In the genomic region with DNA sequence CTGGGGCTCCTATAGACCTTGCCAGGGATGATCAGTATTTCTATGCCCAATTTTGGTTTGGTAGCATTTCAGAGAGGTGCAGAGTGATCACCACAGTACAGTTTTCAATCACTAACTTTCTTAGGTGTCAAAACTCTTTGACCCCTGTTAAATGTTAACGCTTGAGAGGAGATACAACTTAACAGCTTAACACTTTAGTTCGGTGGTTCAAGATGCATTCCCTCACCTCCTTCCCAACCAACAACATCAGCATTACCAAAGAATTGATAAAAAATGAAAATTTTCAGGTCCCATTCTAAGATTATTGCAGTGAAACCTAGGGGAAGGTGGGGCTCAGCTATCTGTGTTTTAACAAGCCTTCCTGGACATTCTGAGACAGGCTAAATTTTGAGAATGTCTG, we compare ENCODE assay signal across 26 cellular contexts. TPM values are rescaled to one million over a fixed set of nuclear protein-coding genes. Genes with fewer than 3 reads are reported as not detected.
DNase-seq lines count a peak whose midpoint lies in the region; ATAC-seq, FAIRE-seq and TF ChIP-seq lines count a peak whose summit lies in the region.
"Had no signal": no experiment of that assay in that cellular context is flagged by ENCODE, and none has a peak within 500 bp of the region (broad histone marks: within the 10 kb centered on the region; RNA-seq: fewer than 3 reads in every experiment).

No MANE protein-coding gene starts in this region.

- SMC1A ChIA-PET in GM12878 (lab: Charles Lee; ENCODE audit: uncharacterized antibody, unreplicated experiment): interaction anchor here (1.2 kb wide), 1 partner anchor 14 kb away, joined by 3 read pairs; no protein-coding TSS in a partner anchor

- no peaks in the 10 kb centered on the region for H3K36me3 Mint-ChIP-seq in neural progenitor cell
- H3K36me3 Mint-ChIP-seq: CD8-positive, alpha-beta T cell had no signal

- H3K27me3 ChIP-seq in GM12878 (replicated peaks in 1 of 2; ENCODE audit: control insufficient read depth in 2 of 2, insufficient read depth in 2 of 2, low read length in 1 of 2) (no peaks in the 10 kb centered on the region; a peak in 1 of 4 replicates), HepG2 (ENCODE audit: control insufficient read depth in 1 of 2, insufficient read depth in 2 of 2, low read length in 2 of 2) (no peaks in the 10 kb centered on the region), neural progenitor cell (no peaks in the 10 kb centered on the region), stomach (no peaks in the 10 kb centered on the region)
- H3K27me3 ChIP-seq: BLaER1 treated with 17β-estradiol and CSF1 and Interleukin-3, amounts not matched to agents 10 nM and 100 nM had no signal

- H3K79me2 ChIP-seq in GM12878 (ENCODE audit: control insufficient read depth, insufficient read depth, low read length) (no peaks in the 10 kb centered on the region), HepG2 (ENCODE audit: insufficient read depth, low read length) (peaks cover 48% of the 10 kb centered on the region), neural progenitor cell (ENCODE audit: low read depth) (no peaks in the 10 kb centered on the region)

- no peak overlapping the region for H3K4me3 ChIP-seq in GM12878
- H3K4me3 ChIP-seq in HepG2 (replicated peaks in 1 of 3; ENCODE audit: insufficient read depth in 1 of 3, low read depth in 2 of 3, low read length in 3 of 3): no peak overlapping the region
- no peak overlapping the region for H3K4me3 ChIP-seq in neural progenitor cell
- H3K4me3 ChIP-seq in stomach: no peak overlapping the region
- H3K4me3 ChIP-seq: BLaER1 treated with 17β-estradiol and CSF1 and Interleukin-3, amounts not matched to agents 10 nM and 100 nM had no signal

- WGBS in GM12878 (ENCODE audit: insufficient coverage, insufficient replicate concordance, low lambda C conversion rate, missing lambda C conversion rate): 0% methylated on average over 2 of the region's 2 CpGs
- 97% methylated on average over 2 of the region's 2 CpGs for WGBS in HepG2 (ENCODE audit: low lambda C conversion rate)
- 68 to 83% (median 74%) methylated on average over 2 of the region's 2 CpGs for whole genome bisulfite sequencing in stomach, 5 donors

- peaks cover 10% of the 10 kb centered on the region for H3K4me1 Mint-ChIP-seq in neural progenitor cell
- H3K4me1 Mint-ChIP-seq: B cell had no signal

- no peaks in the 10 kb centered on the region for H3K36me3 ChIP-seq in GM12878 (ENCODE audit: control insufficient read depth in 2 of 2, insufficient read depth in 2 of 2, low read length in 1 of 2)
- H3K36me3 ChIP-seq in HepG2 (replicated peaks in 1 of 2; ENCODE audit: control insufficient read depth in 1 of 2, insufficient read depth in 2 of 2, low read length in 2 of 2): peaks cover 5 to 24% of the 10 kb centered on the region in 2 experiments; a peak in 4 of 5 replicates
- no peaks in the 10 kb centered on the region for H3K36me3 ChIP-seq in neural progenitor cell
- H3K36me3 ChIP-seq in stomach: peaks cover 3 to 31% (median 10%) of the 10 kb centered on the region in 4 donors
- H3K36me3 ChIP-seq: BLaER1 treated with 17β-estradiol and CSF1 and Interleukin-3, amounts not matched to agents 10 nM and 100 nM had no signal

- H3K9ac ChIP-seq in GM12878 (ENCODE audit: control insufficient read depth, insufficient read depth, low read length): no peak overlapping the region
- no peak overlapping the region for H3K9ac ChIP-seq in HepG2 (ENCODE audit: insufficient read depth, low read depth, low read length)
- H3K9ac ChIP-seq in neural progenitor cell: no peak overlapping the region
- H3K9ac ChIP-seq: BLaER1 treated with 17β-estradiol and CSF1 and Interleukin-3, amounts not matched to agents 10 nM and 100 nM had no signal

- RAD21 ChIA-PET in GM12878 (lab: Charles Lee; ENCODE audit: unreplicated experiment): no interaction called here

- no peaks in the 10 kb centered on the region for H3K9me3 ChIP-seq in GM12878 (replicated peaks; ENCODE audit: control insufficient read depth, insufficient read depth, low read length)
- no peaks in the 10 kb centered on the region for H3K9me3 ChIP-seq in HepG2 (ENCODE audit: low read length)
- H3K9me3 ChIP-seq in neural progenitor cell (ENCODE audit: low read depth): no peaks in the 10 kb centered on the region
- no peaks in the 10 kb centered on the region for H3K9me3 ChIP-seq in stomach
- H3K9me3 ChIP-seq: BLaER1 treated with 17β-estradiol and CSF1 and Interleukin-3, amounts not matched to agents 10 nM and 100 nM; Caco-2 had no signal

- TF ChIP-seq POLR2A in GM12878 (IDR thresholded peaks at IDR 0.05; ENCODE audit: low read depth, low read length): no peak
- TF ChIP-seq POLR2A in HepG2 (IDR thresholded peaks at IDR 0.05; ENCODE audit: insufficient read depth in 1 of 2, low read depth in 2 of 2, low read length in 2 of 2): no peak
- TF ChIP-seq POLR2A in stomach (IDR thresholded peaks at IDR 0.05): no peak

- H3K27ac Mint-ChIP-seq in neural progenitor cell: no peak overlapping the region
- H3K27ac Mint-ChIP-seq: B cell; CD4-positive, alpha-beta T cell; CD8-positive, alpha-beta T cell had no signal

- H3K4me3 Mint-ChIP-seq in neural progenitor cell: no peak overlapping the region
- H3K4me3 Mint-ChIP-seq: B cell; CD4-positive, alpha-beta T cell; CD8-positive, alpha-beta T cell had no signal

- intact Hi-C loops in GM12878 (cut with micrococcal nuclease; ENCODE audit: unreplicated experiment): no loop called here
- intact Hi-C loops in HepG2 (cut with micrococcal nuclease; ENCODE audit: unreplicated experiment): no loop called here
- intact Hi-C loops in stomach (cut with DNase I; ENCODE audit: low total_unique reads): no loop called here

- no peaks in the 10 kb centered on the region for H3K4me1 ChIP-seq in GM12878 (ENCODE audit: control insufficient read depth, insufficient read depth, low read length)
- H3K4me1 ChIP-seq in HepG2 (ENCODE audit: insufficient read depth, low read length): peaks cover 46% of the 10 kb centered on the region
- peaks cover 22% of the 10 kb centered on the region for H3K4me1 ChIP-seq in neural progenitor cell
- peaks cover 0 to 64% (median 25%) of the 10 kb centered on the region in 4 donors for H3K4me1 ChIP-seq in stomach
- H3K4me1 ChIP-seq: BLaER1 treated with 17β-estradiol and CSF1 and Interleukin-3, amounts not matched to agents 10 nM and 100 nM had no signal

- no peak for TF ChIP-seq RAD21 in GM12878 (IDR thresholded peaks at IDR 0.05; ENCODE audit: insufficient read depth, low read depth, low read length)
- no peak for TF ChIP-seq RAD21 in HepG2 (CRISPR knock-in tag; IDR thresholded peaks at IDR 0.05)

- no peaks in the 10 kb centered on the region for H3K9me3 Mint-ChIP-seq in neural progenitor cell
- H3K9me3 Mint-ChIP-seq: CD4-positive, alpha-beta T cell; CD8-positive, alpha-beta T cell had no signal

- H4K20me1 ChIP-seq in GM12878 (ENCODE audit: control insufficient read depth, insufficient read depth): no peaks in the 10 kb centered on the region
- no peaks in the 10 kb centered on the region; the same call in 1 of the 2 replicates for H4K20me1 ChIP-seq in HepG2 (ENCODE audit: insufficient read depth, low read length)
- H4K20me1 ChIP-seq in neural progenitor cell (ENCODE audit: low read depth): no peaks in the 10 kb centered on the region
- H4K20me1 ChIP-seq: BLaER1 treated with 17β-estradiol and CSF1 and Interleukin-3, amounts not matched to agents 10 nM and 100 nM had no signal

- TF ChIP-seq CTCF in GM12878 (IDR thresholded peaks at IDR 0.05 in 2 of 3, conservative IDR thresholded peaks at IDR 0.05 in 1 of 3; ENCODE audit: control insufficient read depth in 2 of 3, extremely low read depth in 1 of 3, insufficient read depth in 1 of 3, low read depth in 3 of 3, low read length in 3 of 3) (no peak), HepG2 (CRISPR knock-in tag; IDR thresholded peaks at IDR 0.05) (no peak), neural progenitor cell (IDR thresholded peaks at IDR 0.05) (no peak), stomach (IDR thresholded peaks at IDR 0.05) (no peak)

- H2AFZ ChIP-seq in GM12878 (ENCODE audit: control insufficient read depth, low read depth, low read length) (no peak overlapping the region), HepG2 (ENCODE audit: low read length) (no peak overlapping the region), neural progenitor cell (replicated peaks) (no peak overlapping the region)

- DNase-seq in GM12878 (ENCODE audit: low read depth, low spot score): no peak
- DNase-seq in HepG2 (ENCODE audit: low spot score): no peak
- no peak for DNase-seq in neural progenitor cell (ENCODE audit: low spot score)
- DNase-seq in stomach: no peak
- DNase-seq in stimulated activated CD4-positive, alpha-beta T cell treated with anti-CD3 and anti-CD28 coated beads, Interleukin-4, amount 100 ng/mL, for 1 hour: no peak
- no peak for DNase-seq in DMS79 (lab: John Stamatoyannopoulos, UW)
- DNase-seq in NCI-H1092 (lab: John Stamatoyannopoulos, UW): no peak
- DNase-seq: 8988T; AML-193; Caco-2; Calu3; CD4-positive, alpha-beta T cell; CD8-positive, alpha-beta T cell; DND-41; EL; GDM1 had no signal

- no peak overlapping the region for H3K27ac ChIP-seq in GM12878 (ENCODE audit: control insufficient read depth, insufficient read depth)
- peak overlapping the region; percentile 47 for H3K27ac ChIP-seq in HepG2 (ENCODE audit: extremely low read length, insufficient read depth, low read length)
- no peak overlapping the region for H3K27ac ChIP-seq in neural progenitor cell
- H3K27ac ChIP-seq in stomach: peak overlapping the region in 3 of 5 donors; percentile 3 to 38 (median 24)
- H3K27ac ChIP-seq: BLaER1 treated with 17β-estradiol and CSF1 and Interleukin-3, amounts not matched to agents 10 nM and 100 nM; C4-2B had no signal

- BruUV-seq in GM12878 (replicated peaks; lab: Mats Ljungman, UMichigan): no TSS peak
- BruUV-seq in HepG2 (replicated peaks; lab: Mats Ljungman, UMichigan): no TSS peak

- CTCF ChIA-PET in GM12878 (lab: Yijun Ruan, JAX) (no interaction called here), HepG2 (lab: Yijun Ruan, JAX; ENCODE audit: low intra/inter-chr PET ratio, low total read pairs) (no interaction called here)

- ATAC-seq in GM12878 (peak; percentile 36), HepG2 (peak; percentile 31; the same call in 2 of the 3 replicates), HG03378 (IDR thresholded peaks at IDR 0.05; ENCODE audit: unreplicated experiment) (no peak)
- ATAC-seq: CD8-positive, alpha-beta T cell had no signal

- TF ChIP-seq EP300 in GM12878 (IDR thresholded peaks at IDR 0.05; ENCODE audit: borderline replicate concordance in 1 of 2, control insufficient read depth in 1 of 2, low read depth in 2 of 2, low read length in 2 of 2): no peak
- no peak for TF ChIP-seq EP300 in HepG2 (IDR thresholded peaks at IDR 0.05; ENCODE audit: low read depth in 2 of 2, low read length in 2 of 2)
- TF ChIP-seq EP300 in HepG2 (CRISPR knock-in tag; IDR thresholded peaks at IDR 0.05; ENCODE audit: borderline replicate concordance): no peak
- TF ChIP-seq EP300 in stomach (IDR thresholded peaks at IDR 0.05): no peak

- POLR2A ChIA-PET in GM12878 (lab: Charles Lee): no interaction called here
- POLR2A ChIA-PET in HepG2 (lab: Yijun Ruan, JAX): interaction anchor here (1.1 to 1.3 kb wide), 2 partner anchors 11 to 47 kb away, joined by 3 to 5 read pairs; no protein-coding TSS in a partner anchor

- H3K4me2 ChIP-seq in GM12878 (ENCODE audit: control insufficient read depth, insufficient read depth) (no peak overlapping the region), HepG2 (ENCODE audit: low read depth, low read length) (0 out of 2 replicates have a peak overlapping the region, but pooled peaks have one; percentile 4), neural progenitor cell (peak overlapping the region; percentile 52)
- H3K4me2 ChIP-seq: BLaER1 treated with 17β-estradiol and CSF1 and Interleukin-3, amounts not matched to agents 10 nM and 100 nM had no signal

- H3K27me3 Mint-ChIP-seq in neural progenitor cell (ENCODE audit: insufficient read depth, low read depth): peaks cover 2% of the 10 kb centered on the region
- H3K27me3 Mint-ChIP-seq: B cell had no signal

- in situ Hi-C loops in GM12878 (cut with MboI) (no loop called here), HepG2 (cut with HindIII; ENCODE audit: extremely low pct_ligation_motif_present, low pct_unique_long_range_greater_than_20kb) (no loop called here)

- no peak for FAIRE-seq in GM12878 (lab: Jason Lieb, UNC)
- no peak for FAIRE-seq in HepG2 (lab: Jason Lieb, UNC)
- FAIRE-seq: A204.1, D721Med, GM12891, GM19239 had no signal

- peaks cover 8% of the 10 kb centered on the region for H3F3A ChIP-seq in neural progenitor cell (ENCODE audit: low read depth)

RNA-seq across cellular contexts. Expression of gene ALDH1A1, which starts 16.2 kb away (rescaled TPM):
- not detected in 2 replicates for total RNA-seq in GM12878 (2013; cell fraction: nucleolus; rRNA removed)
- not detected in 2 replicates for total RNA-seq in GM12878 (2014; rRNA removed)
- total RNA-seq in GM12878 (2014; rRNA removed; fragmentation: Illumina TruSeq; extraction: Trizol): not detected in 2 replicates
- 0.21 and 0.54 TPM in 2 replicates for total RNA-seq in GM12878 (2021)
- polyA plus RNA-seq in GM12878 (2011; ENCODE audit: low read depth): not detected
- not detected in 2 replicates for polyA plus RNA-seq in GM12878 (2011; rRNA removed)
- polyA plus RNA-seq in GM12878 (2011; cell fraction: cytosol; rRNA removed): not detected in 2 replicates
- polyA plus RNA-seq in GM12878 (2011; cell fraction: nucleus; rRNA removed): not detected in 2 replicates
- polyA plus RNA-seq in GM12878 (2012): not detected in 2 replicates
- polyA plus RNA-seq in GM12878 (2014; fragmentation: Illumina TruSeq; extraction: Trizol): not detected in 2 replicates
- polyA plus RNA-seq in GM12878 (2014; fragmentation: Nextera tagmentation; extraction: Ambion mirVana): under 1 TPM in 1 of 2 experiments, not detected in 1; 0.03 TPM
- polyA plus RNA-seq in GM12878 (2014; rRNA removed): not detected in 2 replicates
- polyA plus RNA-seq in GM12878 (2016; fragmentation: Nextera tagmentation; extraction: Ambion mirVana): not detected
- not detected in 2 replicates for polyA minus RNA-seq in GM12878 (2011; rRNA and poly(A)+ RNA removed)
- not detected in 2 replicates for polyA minus RNA-seq in GM12878 (2011; cell fraction: cytosol; rRNA and poly(A)+ RNA removed)
- not detected in 2 replicates for polyA minus RNA-seq in GM12878 (2011; cell fraction: nucleus; rRNA and poly(A)+ RNA removed)
- 439 and 686 TPM in 2 replicates for total RNA-seq in HepG2 (2016; rRNA removed; fragmentation: Illumina TruSeq; extraction: Trizol)
- 23.4 and 28.1 TPM in 2 replicates for total RNA-seq in HepG2 (2016; cell fraction: cytosol; rRNA removed; fragmentation: Illumina TruSeq; extraction: Trizol; ENCODE audit: low read depth)
- 431 and 688 TPM in 2 replicates for total RNA-seq in HepG2 (2016; cell fraction: insoluble cytoplasmic fraction; rRNA removed; fragmentation: Illumina TruSeq; extraction: Trizol)
- 55.9 and 65.7 TPM in 2 replicates for total RNA-seq in HepG2 (2016; cell fraction: membrane; rRNA removed; fragmentation: Illumina TruSeq; extraction: Trizol)
- 230 and 235 TPM in 2 replicates for total RNA-seq in HepG2 (2016; cell fraction: nucleus; rRNA removed; fragmentation: Illumina TruSeq; extraction: Trizol)
- 50.0 and 88.2 TPM in 2 replicates for polyA plus RNA-seq in HepG2 (2011; rRNA removed)
- 43.0 and 53.0 TPM in 2 replicates for polyA plus RNA-seq in HepG2 (2011; cell fraction: cytosol; rRNA removed)
- 15.1 and 17.0 TPM in 2 replicates for polyA plus RNA-seq in HepG2 (2011; cell fraction: nucleus; rRNA removed)
- 160 and 206 TPM in 2 replicates for polyA plus RNA-seq in HepG2 (2012)
- 21.3 and 24.3 TPM in 2 replicates for polyA plus RNA-seq in HepG2 (2016; cell fraction: cytosol; fragmentation: Illumina TruSeq; extraction: Trizol; ENCODE audit: low read depth)
- polyA plus RNA-seq in HepG2 (2016; cell fraction: insoluble cytoplasmic fraction; fragmentation: Illumina TruSeq; extraction: Trizol; ENCODE audit: low read depth): 619 and 655 TPM in 2 replicates
- polyA plus RNA-seq in HepG2 (2016; cell fraction: membrane; fragmentation: Illumina TruSeq; extraction: Trizol; ENCODE audit: low read depth): 40.3 and 48.6 TPM in 2 replicates
- polyA plus RNA-seq in HepG2 (2016; cell fraction: nucleus; fragmentation: Illumina TruSeq; extraction: Trizol; ENCODE audit: insufficient read depth, low read depth): 212 and 215 TPM in 2 replicates
- polyA minus RNA-seq in HepG2 (2011; rRNA and poly(A)+ RNA removed; ENCODE audit: low replicate concordance): 40.3 TPM in 1 of 2 replicates, not detected in the other
- 50.9 and 76.9 TPM in 2 replicates for polyA minus RNA-seq in HepG2 (2011; cell fraction: cytosol; rRNA and poly(A)+ RNA removed)
- polyA minus RNA-seq in HepG2 (2011; cell fraction: nucleus; rRNA and poly(A)+ RNA removed): 88.4 and 90.4 TPM in 2 replicates
- not detected in 2 replicates for total RNA-seq in neural progenitor cell (ENCODE audit: low replicate concordance)
- 100 to 1,000 TPM in 4 of 5 donors, 10 to 100 TPM in 1; 92.1 to 320 (median 187) TPM for total RNA-seq in stomach
- polyA plus RNA-seq in stomach: 100 to 1,000 TPM; 157 to 423 (median 409) TPM
- total RNA-seq: B cell; CD8-positive, alpha-beta T cell; Daoy; G401 had no signal

Comparison
In these comparisons a context has a peak if more than half of its experiments do, and no peak if none do; other contexts are left out.
1. H3K27ac ChIP-seq: peak in HepG2 (single experiment) and stomach (3 of 5); none in GM12878 (single experiment) and neural progenitor cell (single experiment).
2. RNA of gene ALDH1A1, which starts 16.2 kb away (total RNA-seq): 23.4 to 688 TPM in HepG2 and 92.1 to 320 TPM in stomach; not detected in neural progenitor cell and 0.21 to 0.54 TPM in GM12878; every median in the first group is over 10 times any median in the second.
3. Of the 75 proteins assayed by ChIP-seq in both HepG2 and GM12878: peak only in HepG2: none; only in GM12878: NR2F1; in both: none; in neither: 74.